In the genomic region with DNA sequence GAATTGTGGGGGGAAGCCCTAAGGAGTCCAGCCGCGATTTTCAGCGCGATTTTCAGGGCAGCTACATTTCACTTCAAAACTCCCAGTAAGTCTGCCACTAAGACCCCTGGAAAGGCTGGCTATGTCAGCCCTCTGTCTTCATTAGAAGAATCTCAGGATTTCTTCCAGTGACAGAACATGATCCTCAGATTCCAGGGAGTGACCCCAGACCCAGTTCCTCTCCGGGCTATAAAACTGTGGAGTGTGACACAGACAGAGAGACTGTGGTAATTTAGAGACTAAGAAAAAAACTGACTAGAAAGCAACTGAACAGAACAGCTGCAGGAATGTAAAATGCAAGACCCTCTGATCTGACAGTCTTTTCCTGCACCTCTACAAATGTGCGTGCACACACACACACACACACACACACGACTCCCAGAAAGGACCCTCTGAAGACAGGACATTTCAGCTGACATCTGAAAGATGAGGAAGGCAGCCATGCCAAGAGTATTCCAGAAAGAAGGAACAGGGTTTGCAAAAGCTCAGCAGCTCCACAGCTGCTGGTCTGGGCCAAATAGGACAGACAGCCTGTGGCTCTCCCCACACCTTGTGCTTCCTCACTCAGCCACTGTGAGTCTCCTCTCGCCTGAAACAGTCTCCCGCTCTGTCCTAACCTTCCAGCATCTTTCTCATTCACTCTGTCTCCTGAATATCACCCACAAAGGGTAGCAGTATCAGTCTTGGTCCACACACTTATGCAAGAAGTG, we compare ENCODE assay signal across 8 cellular contexts.
DNase-seq lines count a peak whose midpoint lies in the region; ATAC-seq and TF ChIP-seq lines count a peak whose summit lies in the region.

No MANE protein-coding gene starts in this region.

- H3K36me3 Mint-ChIP-seq in mesothelial cell of epicardium: no peaks in the 10 kb centered on the region

- H3K9me3 ChIP-seq in Loucy (ENCODE audit: insufficient read depth, low read depth, low read length): no peaks in the 10 kb centered on the region

- DNase-seq in ELF-1 (ENCODE audit: low read depth, low spot score) (peak; percentile 58), mesothelial cell of epicardium (ENCODE audit: low spot score in 2 of 2, unreplicated experiment in 2 of 2) (no peak), NCI-H1436 (lab: John Stamatoyannopoulos, UW) (no peak), inferior parietal cortex (ENCODE audit: extremely low spot score) (no peak)

- H3K4me3 ChIP-seq in Loucy (ENCODE audit: low read length, poor library complexity, severe bottlenecking): no peak overlapping the region

- no peaks in the 10 kb centered on the region for H4K20me1 ChIP-seq in Loucy (ENCODE audit: insufficient read depth, low read length, poor library complexity, severe bottlenecking)

- ATAC-seq in GM19351 (IDR thresholded peaks at IDR 0.05; ENCODE audit: unreplicated experiment): no peak
- no peak for ATAC-seq in GM19455 (IDR thresholded peaks at IDR 0.05; ENCODE audit: unreplicated experiment)

- no peaks in the 10 kb centered on the region for H3K36me3 ChIP-seq in Loucy (ENCODE audit: insufficient read depth, low read length)

- H3K4me1 Mint-ChIP-seq in mesothelial cell of epicardium: peaks cover 14% of the 10 kb centered on the region

- H3K27me3 ChIP-seq in Loucy (ENCODE audit: insufficient read depth, low read length, poor library complexity, severe bottlenecking): no peaks in the 10 kb centered on the region

- no peak overlapping the region for H3K4me2 ChIP-seq in Loucy (ENCODE audit: low read depth, low read length, poor library complexity, severe bottlenecking)

- no peak overlapping the region for H3K4me3 Mint-ChIP-seq in mesothelial cell of epicardium

- H3K79me2 ChIP-seq in Loucy (ENCODE audit: insufficient read depth, low read length): no peaks in the 10 kb centered on the region

- H3K9me3 Mint-ChIP-seq in mesothelial cell of epicardium: no peaks in the 10 kb centered on the region

- peaks cover 8% of the 10 kb centered on the region for H3K4me1 ChIP-seq in Loucy (ENCODE audit: insufficient read depth, low read length, poor library complexity, severe bottlenecking)

- peak overlapping the region; percentile 64 for H3K27ac Mint-ChIP-seq in mesothelial cell of epicardium

- H3F3A ChIP-seq in Loucy (ENCODE audit: low read depth): no peaks in the 10 kb centered on the region

- no peaks in the 10 kb centered on the region for H3K9me2 ChIP-seq in Loucy (replicated peaks; ENCODE audit: low read depth, low read length)

- TF ChIP-seq CTCF in Loucy (conservative IDR thresholded peaks at IDR 0.05; ENCODE audit: low read length) (peak; percentile 29; the same call in 1 of the 2 replicates), mesothelial cell of epicardium (IDR thresholded peaks at IDR 0.05; ENCODE audit: unreplicated experiment) (no peak)

- no peaks in the 10 kb centered on the region for H3K27me3 Mint-ChIP-seq in mesothelial cell of epicardium (ENCODE audit: low read depth)

- H3K9ac ChIP-seq in Loucy (ENCODE audit: low read depth, low read length, poor library complexity, severe bottlenecking): no peak overlapping the region

- peak overlapping the region; percentile 41 for H3K27ac ChIP-seq in cingulate gyrus (ENCODE audit: low read depth, low read length)

- no peak overlapping the region for H2AFZ ChIP-seq in Loucy (ENCODE audit: low read length)
